9 cellular contexts compared by ENCODE assay signal in genomic region chr6:118280210-118280609, GRCh38.
DNase-seq lines count a peak whose midpoint lies in the region; ATAC-seq and TF ChIP-seq lines count a peak whose summit lies in the region.
"Had no signal": no experiment of that assay in that cellular context is flagged by ENCODE, and none has a peak within 500 bp of the region (broad histone marks: within the 10 kb centered on the region; RNA-seq: fewer than 3 reads in every experiment).

No MANE protein-coding gene starts in this region.

- DNase-seq in mucosa of descending colon: no peak
- DNase-seq in central memory CD4-positive, alpha-beta T cell: no peak
- no peak for DNase-seq in GM03348 (ENCODE audit: low spot score)
- DNase-seq in NCI-H1694 (lab: John Stamatoyannopoulos, UW): no peak
- DNase-seq: activated naive CD4-positive, alpha-beta T cell treated with anti-CD3 and anti-CD28 coated beads, Interleukin-2, amount 50 U/mL, for 16 hours had no signal

- ATAC-seq in GM18508 (IDR thresholded peaks at IDR 0.05; ENCODE audit: insufficient read depth, unreplicated experiment) (peak; percentile 100), GM21360 (IDR thresholded peaks at IDR 0.05; ENCODE audit: unreplicated experiment) (peak; percentile 100), HG03045 (IDR thresholded peaks at IDR 0.05; ENCODE audit: unreplicated experiment) (peak; percentile 97), mucosa of descending colon (no peak)
- ATAC-seq in activated T-helper 17 cell treated with anti-CD3 and anti-CD28 coated beads, Interleukin-2, amount 50 U/mL, for 72 hours (replicated peaks): peak; percentile 55

- H3K9me3 Mint-ChIP-seq in activated T-helper 17 cell treated with anti-CD3 and anti-CD28 coated beads, Interleukin-2, amount 50 U/mL, for 72 hours: no peaks in the 10 kb centered on the region

- no peak overlapping the region for H3K4me3 Mint-ChIP-seq in activated T-helper 17 cell treated with anti-CD3 and anti-CD28 coated beads, Interleukin-2, amount 50 U/mL, for 72 hours

- H3K36me3 ChIP-seq in mucosa of descending colon (ENCODE audit: low read depth): no peaks in the 10 kb centered on the region

- no peaks in the 10 kb centered on the region for H3K4me1 Mint-ChIP-seq in activated T-helper 17 cell treated with anti-CD3 and anti-CD28 coated beads, Interleukin-2, amount 50 U/mL, for 72 hours

- peaks cover 20% of the 10 kb centered on the region for H3K27me3 Mint-ChIP-seq in activated T-helper 17 cell treated with anti-CD3 and anti-CD28 coated beads, Interleukin-2, amount 50 U/mL, for 72 hours

- intact Hi-C loops in mucosa of descending colon (cut with DNase I, micrococcal nuclease): loop anchor here in 1 of 2 donors (10.0 kb wide), 1 partner anchor 225 kb away; no protein-coding TSS in a partner anchor

- H3K36me3 Mint-ChIP-seq in activated T-helper 17 cell treated with anti-CD3 and anti-CD28 coated beads, Interleukin-2, amount 50 U/mL, for 72 hours (ENCODE audit: low read depth): no peaks in the 10 kb centered on the region

- no peaks in the 10 kb centered on the region for H3K9me3 ChIP-seq in mucosa of descending colon

- H3K27ac Mint-ChIP-seq in activated T-helper 17 cell treated with anti-CD3 and anti-CD28 coated beads, Interleukin-2, amount 50 U/mL, for 72 hours: no peak overlapping the region

- no peak for TF ChIP-seq CTCF in mucosa of descending colon (IDR thresholded peaks at IDR 0.05)

- no peaks in the 10 kb centered on the region for H3K4me1 ChIP-seq in mucosa of descending colon (ENCODE audit: low read depth)

- H3K4me3 ChIP-seq in mucosa of descending colon: no peak overlapping the region
